In the genomic region with DNA sequence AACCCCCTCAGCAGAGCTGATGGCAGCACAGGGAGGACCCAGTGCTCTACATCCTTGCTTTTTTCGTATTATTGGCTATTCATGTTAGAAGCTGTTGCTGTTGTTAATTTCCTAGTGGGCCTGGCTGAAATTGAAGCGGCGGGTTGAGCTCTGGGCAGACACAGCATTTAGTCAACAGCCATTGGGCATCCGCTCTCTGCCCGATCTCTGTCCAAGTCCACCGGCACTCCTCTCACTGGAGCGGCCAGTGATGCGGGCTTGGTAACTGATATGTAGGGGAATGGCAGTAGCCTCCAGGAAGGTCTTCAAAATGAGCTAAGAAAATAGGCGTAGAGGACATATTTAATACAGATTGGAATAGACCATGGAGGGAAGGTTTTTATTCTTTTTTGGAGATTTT, we compare ENCODE assay signal across 13 cellular contexts.
"Had no signal": no experiment of that assay in that cellular context is flagged by ENCODE, and none has a peak within 500 bp of the region (broad histone marks: within the 10 kb centered on the region; RNA-seq: fewer than 3 reads in every experiment).

No MANE protein-coding gene starts in this region.

- H3K36me3 ChIP-seq: gastrocnemius medialis, upper lobe of left lung had no signal

- DNase-seq: activated CD4-positive, CD25-positive, alpha-beta regulatory T cell treated with anti-CD3 and anti-CD28 coated beads, Interleukin-2, amount 50 U/mL, for 72 hours; activated CD8-positive, alpha-beta memory T cell treated with anti-CD3 and anti-CD28 coated beads for 24 hours; activated gamma-delta T cell; activated T-cell treated with anti-CD3 and anti-CD28 coated beads, Interleukin-2, amount 50 U/mL, for 72 hours; gastrocnemius medialis; mesendoderm; nephron progenitor cell; stimulated activated CD4-positive, alpha-beta T cell treated with anti-CD3 and anti-CD28 coated beads, Interleukin-12 subunit alpha, Interleukin-12 subunit beta, amount 100 ng/mL, for 4 hours; stimulated activated CD4-positive, alpha-beta T cell treated with anti-CD3 and anti-CD28 coated beads, Interleukin-1b, Interleukin-23, amount 100 ng/mL, for 48 hours; stimulated activated naive CD8-positive, alpha-beta T cell treated with anti-CD3 and anti-CD28 coated beads, Interleukin-15, Interleukin-2, amounts not matched to agents 100 U/mL and 50 U/mL, for 24 hours; T1000; upper lobe of left lung had no signal

- H3K4me3 ChIP-seq: coronary artery, gastrocnemius medialis, upper lobe of left lung had no signal

- H3K9me3 ChIP-seq: gastrocnemius medialis, upper lobe of left lung had no signal

- ATAC-seq: activated T-cell treated with anti-CD3 and anti-CD28 coated beads, Interleukin-2, amount 50 U/mL, for 72 hours; stimulated activated naive CD8-positive, alpha-beta T cell treated with anti-CD3 and anti-CD28 coated beads, Interleukin-15, Interleukin-2, amounts not matched to agents 100 U/mL and 50 U/mL, for 24 hours had no signal

- H3K27ac ChIP-seq: gastrocnemius medialis, upper lobe of left lung had no signal

- H3K4me1 ChIP-seq: upper lobe of left lung had no signal
